20 cellular contexts compared by ENCODE assay signal in genomic region chr17:33459078-33459940, GRCh38.
DNase-seq lines count a peak whose midpoint lies in the region; ATAC-seq and TF ChIP-seq lines count a peak whose summit lies in the region.
"Had no signal": no experiment of that assay in that cellular context is flagged by ENCODE, and none has a peak within 500 bp of the region (broad histone marks: within the 10 kb centered on the region; RNA-seq: fewer than 3 reads in every experiment).

No MANE protein-coding gene starts in this region.

- no peak for TF ChIP-seq POLR2A in transverse colon (IDR thresholded peaks at IDR 0.05)

- peak; percentile 30 for TF ChIP-seq CTCF in GM12864 (IDR thresholded peaks at IDR 0.05; ENCODE audit: low read depth, low read length, missing control alignments)
- no peak for TF ChIP-seq CTCF in transverse colon (IDR thresholded peaks at IDR 0.05)

- ATAC-seq in GM21367 (IDR thresholded peaks at IDR 0.05; ENCODE audit: unreplicated experiment) (peak; percentile 49), GM18517 (IDR thresholded peaks at IDR 0.05; ENCODE audit: unreplicated experiment) (no peak), HG03565 (IDR thresholded peaks at IDR 0.05; ENCODE audit: unreplicated experiment) (no peak)
- ATAC-seq: activated CD4-positive, CD25-positive, alpha-beta regulatory T cell treated with anti-CD3 and anti-CD28 coated beads, Interleukin-2, amount 50 U/mL, for 24 hours; activated T-helper 17 cell treated with anti-CD3 and anti-CD28 coated beads, Interleukin-2, amount 50 U/mL, for 72 hours; pancreas; upper lobe of right lung had no signal

- DNase-seq in GM12864 (ENCODE audit: low read depth) (peak; percentile 15), SJCRH30 (peak; percentile 77 to 79), kidney tubule cell (ENCODE audit: low spot score) (peak; percentile 89), transverse colon (no peak), NCI-H1436 treated with DMSO at 0.1 percent for 48 hours (lab: John Stamatoyannopoulos, UW) (no peak)
- DNase-seq: activated naive CD8-positive, alpha-beta T cell treated with anti-CD3 and anti-CD28 coated beads, Interleukin-2, amount 10 ng/mL, durations not matched to agents 7 days and 5 days; brain microvascular endothelial cell; NCI-H1092 treated with DMSO at 0.1 percent for 48 hours; NCI-H526 treated with DMSO at 0.1 percent for 48 hours; pancreas; PC-9; sigmoid colon; stimulated activated CD4-positive, alpha-beta T cell treated with anti-CD3 and anti-CD28 coated beads, Interleukin-1b, Interleukin-23, amount 100 ng/mL, for 48 hours; upper lobe of right lung had no signal

- WGBS in transverse colon (ENCODE audit: low coverage in 1 of 2), 2 donors: 49 to 70% methylated on average over 11 to 17 of the region's 17 CpGs

- H3K27ac ChIP-seq in SJCRH30 (peak overlapping the region; percentile 9; the same call in 1 of the 2 replicates), transverse colon (no peak overlapping the region)
- H3K27ac ChIP-seq: brain microvascular endothelial cell, KMS-11, pancreas, PC-9, sigmoid colon, upper lobe of right lung had no signal

- no peaks in the 10 kb centered on the region for H3K36me3 ChIP-seq in SJCRH30
- H3K36me3 ChIP-seq in transverse colon: no peaks in the 10 kb centered on the region
- H3K36me3 ChIP-seq: brain microvascular endothelial cell, pancreas, sigmoid colon, upper lobe of right lung had no signal

- TF ChIP-seq EP300 in transverse colon (IDR thresholded peaks at IDR 0.05; ENCODE audit: low read depth): no peak

- H3K4me3 ChIP-seq in GM12864 (ENCODE audit: low read depth, low read length): peak overlapping the region; percentile 1; the same call in 1 of the 2 replicates
- no peak overlapping the region for H3K4me3 ChIP-seq in SJCRH30
- no peak overlapping the region for H3K4me3 ChIP-seq in transverse colon
- H3K4me3 ChIP-seq: pancreas, PC-9, sigmoid colon, upper lobe of right lung had no signal

- in situ Hi-C loops in transverse colon (cut with MboI; ENCODE audit: low pct_ligation_motif_present in 1 of 4, low pct_unique_long_range_greater_than_20kb in 1 of 4, low sequenced_read_pairs in 3 of 4): no loop called here

- H3K9me3 ChIP-seq in SJCRH30 (replicated peaks): no peaks in the 10 kb centered on the region
- no peaks in the 10 kb centered on the region for H3K9me3 ChIP-seq in transverse colon
- H3K9me3 ChIP-seq: pancreas, sigmoid colon, upper lobe of right lung had no signal

- H3K27me3 ChIP-seq in SJCRH30: no peaks in the 10 kb centered on the region
- H3K27me3 ChIP-seq in transverse colon: no peaks in the 10 kb centered on the region
- H3K27me3 ChIP-seq: brain microvascular endothelial cell had no signal

- intact Hi-C loops in transverse colon (cut with DNase I; ENCODE audit: low total_unique reads): no loop called here

- H3K4me1 ChIP-seq in SJCRH30 (peaks cover 41% of the 10 kb centered on the region), transverse colon (no peaks in the 10 kb centered on the region)
- H3K4me1 ChIP-seq: pancreas, sigmoid colon, upper lobe of right lung had no signal

Comparison
In these comparisons a context has a peak if more than half of its experiments do, and no peak if none do; other contexts are left out.
1. DNase-seq: peak in GM12864 (single experiment), SJCRH30 (2 of 2) and kidney tubule cell (single experiment); none in transverse colon (single experiment) and NCI-H1436 treated with DMSO at 0.1 percent for 48 hours (single experiment).